Comparison of ENCODE assay signal across 9 cellular contexts in genomic region chr19:50510700-50511068, GRCh38. TPM values are rescaled to one million over a fixed set of nuclear protein-coding genes. Genes with fewer than 3 reads are reported as not detected.
DNase-seq lines count a peak whose midpoint lies in the region; ATAC-seq and TF ChIP-seq lines count a peak whose summit lies in the region.
"Had no signal": no experiment of that assay in that cellular context is flagged by ENCODE, and none has a peak within 500 bp of the region (broad histone marks: within the 10 kb centered on the region; RNA-seq: fewer than 3 reads in every experiment).

No MANE protein-coding gene starts in this region.

- H3K27me3 ChIP-seq in adipocyte (replicated peaks; ENCODE audit: control insufficient read depth, insufficient read depth, low read length) (no peaks in the 10 kb centered on the region), layer of hippocampus (ENCODE audit: control insufficient read depth, insufficient read depth, low read length) (no peaks in the 10 kb centered on the region), thyroid gland (no peaks in the 10 kb centered on the region)

- H3K9ac ChIP-seq in adipocyte (ENCODE audit: low read length), result peak overlapping the region; percentile 97

- intact Hi-C loops in thyroid gland (cut with DNase I), result loop anchor here (5.0 kb wide), 1 partner anchor 33 kb away; the partner anchor contains the start of genes EMC10 and GARIN5A

- H3K4me1 ChIP-seq in adipocyte (ENCODE audit: control insufficient read depth, insufficient read depth, low read length) (peaks cover 8% of the 10 kb centered on the region), thyroid gland (peaks cover 6 to 10% of the 10 kb centered on the region in 2 donors)

- H3K9me3 ChIP-seq in adipocyte (ENCODE audit: control insufficient read depth, low read length) (no peaks in the 10 kb centered on the region), thyroid gland (no peaks in the 10 kb centered on the region)

- no peaks in the 10 kb centered on the region for H3K36me3 ChIP-seq in adipocyte (ENCODE audit: control insufficient read depth, insufficient read depth, low read length, severe bottlenecking)
- H3K36me3 ChIP-seq in thyroid gland, result peaks cover 0 to 6% of the 10 kb centered on the region in 2 donors

- H3K27ac ChIP-seq in layer of hippocampus (ENCODE audit: low read depth, low read length), result peak overlapping the region; percentile 60
- H3K27ac ChIP-seq in thyroid gland, result peak overlapping the region in 2 of 3 donors; percentile 57 to 69

- WGBS in thyroid gland, 2 donors, result 5 to 14% methylated on average over 10 of the region's 10 CpGs

- ATAC-seq in HG03565 (IDR thresholded peaks at IDR 0.05; ENCODE audit: unreplicated experiment) (no peak), HG02852 (IDR thresholded peaks at IDR 0.05; ENCODE audit: unreplicated experiment) (no peak)

- no peak for TF ChIP-seq POLR2A in thyroid gland (IDR thresholded peaks at IDR 0.05)

- peak overlapping the region; percentile 98 for H3K4me3 ChIP-seq in adipocyte (ENCODE audit: low read length)
- peak overlapping the region in 2 of 3 donors; percentile 59 to 69 for H3K4me3 ChIP-seq in thyroid gland (replicated peaks in 1 of 3)

- TF ChIP-seq CTCF in thyroid gland (IDR thresholded peaks at IDR 0.05), result peak in 1 of 6 experiments; percentile 7

- DNase-seq in DMS79 treated with DMSO at 0.1 percent for 48 hours (lab: John Stamatoyannopoulos, UW), result peak; percentile 96
- peak; percentile 93 for DNase-seq in NCI-H1105 (lab: John Stamatoyannopoulos, UW)
- no peak for DNase-seq in adipocyte (ENCODE audit: low read depth)
- no peak for DNase-seq in thyroid gland
- no peak for DNase-seq in NCI-H226

RNA-seq across cellular contexts. Expression of gene JOSD2, which starts 0.3 kb away (rescaled TPM):
- total RNA-seq in thyroid gland, result 10 to 100 TPM; 23.9 to 49.5 (median 41.3) TPM

RNA-seq across cellular contexts. Expression of gene ASPDH, which starts 3.0 kb away (rescaled TPM):
- not detected for total RNA-seq in thyroid gland
- total RNA-seq: NCI-H460 had no signal

RNA-seq across cellular contexts. Expression of gene GARIN5A, which starts 34.0 kb away (rescaled TPM):
- 1 to 10 TPM; 1.4 to 8.1 (median 5.0) TPM for total RNA-seq in thyroid gland

RNA-seq across cellular contexts. Expression of gene EMC10, which starts 34.4 kb away (rescaled TPM):
- total RNA-seq in thyroid gland, result 100 to 1,000 TPM; 139 to 250 (median 214) TPM

RNA-seq across cellular contexts. Expression of gene LRRC4B, which starts 57.6 kb away (rescaled TPM):
- total RNA-seq in thyroid gland, result 1 to 10 TPM in 3 of 4 donors, under 1 TPM in 1; 0.59 to 3.0 (median 1.6) TPM

Comparison
In these comparisons a context has a peak if more than half of its experiments do, and no peak if none do; other contexts are left out.
1. DNase-seq: peak in DMS79 treated with DMSO at 0.1 percent for 48 hours (single experiment) and NCI-H1105 (single experiment); none in adipocyte (single experiment), thyroid gland (0 of 2) and NCI-H226 (single experiment).